Comparison of ENCODE assay signal across 8 cellular contexts in the genomic region with DNA sequence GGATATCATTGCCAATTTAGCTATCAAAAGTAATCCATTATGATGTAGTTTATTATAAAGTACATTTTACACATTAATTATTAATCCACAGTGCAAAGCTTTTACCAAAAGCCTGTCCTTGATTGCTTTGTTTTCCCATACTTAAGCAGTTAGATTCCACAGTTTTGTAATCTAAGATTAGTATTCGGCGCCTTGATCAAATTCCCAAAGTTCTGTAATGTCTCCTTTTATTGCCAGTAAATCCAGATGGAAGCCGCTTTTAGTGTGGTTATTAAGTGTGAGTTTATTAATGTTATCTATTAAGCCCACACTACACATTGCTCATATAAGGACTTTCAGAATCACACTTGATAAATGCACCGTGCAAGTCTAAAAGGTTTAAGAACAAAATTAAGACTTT.
"Had no signal": no experiment of that assay in that cellular context is flagged by ENCODE, and none has a peak within 500 bp of the region (broad histone marks: within the 10 kb centered on the region; RNA-seq: fewer than 3 reads in every experiment).

No MANE protein-coding gene starts in this region.

- FAIRE-seq: G401.6, GM12878, GM12891, GM12892, GM18507, GM19239 had no signal

- H3K4me3 ChIP-seq: GM12878 had no signal

- ATAC-seq: GM12878 had no signal

- DNase-seq: GDM1, GF-D8 had no signal
